8 cellular contexts compared by ENCODE assay signal in genomic region chr1:156123356-156124196, GRCh38. TPM values are rescaled to one million over a fixed set of nuclear protein-coding genes. Genes with fewer than 3 reads are reported as not detected.
DNase-seq lines count a peak whose midpoint lies in the region; ATAC-seq and TF ChIP-seq lines count a peak whose summit lies in the region.

No MANE protein-coding gene starts in this region.

- H3K9ac ChIP-seq in SK-N-SH, result peak overlapping the region; percentile 97
- peak overlapping the region; percentile 100 for H3K9ac ChIP-seq in adipocyte (ENCODE audit: low read length)

- peak overlapping the region; percentile 95 for H3K4me2 ChIP-seq in SK-N-SH

- no peaks in the 10 kb centered on the region for H3K9me3 ChIP-seq in SK-N-SH
- no peaks in the 10 kb centered on the region for H3K9me3 ChIP-seq in adipocyte (ENCODE audit: control insufficient read depth, low read length)

- H3K36me3 ChIP-seq in SK-N-SH (replicated peaks in 1 of 2; ENCODE audit: control insufficient read depth in 1 of 2, insufficient read depth in 2 of 2, low read length in 1 of 2) (peaks cover 0 to 31% of the 10 kb centered on the region in 2 experiments), adipocyte (ENCODE audit: control insufficient read depth, insufficient read depth, low read length, severe bottlenecking) (peaks cover 21% of the 10 kb centered on the region)

- intact Hi-C loops in cardiac septum (cut with DNase I), result loop anchor here (2.0 to 10.0 kb wide), 3 partner anchors 17 to 541 kb away; no protein-coding TSS in a partner anchor
- intact Hi-C loops in posterior cingulate gyrus (cut with DNase I), result no loop called here

- H4K20me1 ChIP-seq in SK-N-SH (ENCODE audit: insufficient read depth), result peaks cover 81% of the 10 kb centered on the region

- peaks cover 89% of the 10 kb centered on the region for H3F3A ChIP-seq in SK-N-SH (replicated peaks; ENCODE audit: insufficient read depth)

- H3K27me3 ChIP-seq in SK-N-SH (ENCODE audit: insufficient read depth), result no peaks in the 10 kb centered on the region
- H3K27me3 ChIP-seq in adipocyte (replicated peaks; ENCODE audit: control insufficient read depth, insufficient read depth, low read length), result no peaks in the 10 kb centered on the region

- peak; percentile 97 for DNase-seq in ELF-1 (ENCODE audit: low read depth, low spot score)
- DNase-seq in NCI-H1105 treated with DMSO at 0.1 percent for 48 hours (lab: John Stamatoyannopoulos, UW), result peak; percentile 99
- peak; percentile 79 for DNase-seq in SK-N-SH
- DNase-seq in adipocyte (ENCODE audit: low read depth), result peak; percentile 96
- DNase-seq in cardiac septum (ENCODE audit: low spot score), result peak; percentile 97
- DNase-seq in posterior cingulate gyrus, result peak; percentile 81 to 99 (median 90)

- peaks cover 95% of the 10 kb centered on the region for H3K79me2 ChIP-seq in SK-N-SH (ENCODE audit: insufficient read depth)

- ATAC-seq in GM19467 (IDR thresholded peaks at IDR 0.05; ENCODE audit: unreplicated experiment) (no peak), HG02970 (IDR thresholded peaks at IDR 0.05; ENCODE audit: low FRiP score, unreplicated experiment) (no peak)

- TF ChIP-seq RAD21 in SK-N-SH (IDR thresholded peaks at IDR 0.05; ENCODE audit: low read length), result no peak

- H3K27ac ChIP-seq in SK-N-SH (ENCODE audit: low read depth in 2 of 2, low read length in 1 of 2), result peak overlapping the region; percentile 98 to 100

- peak overlapping the region; percentile 2 to 59; a peak in 3 of 4 replicates for H3K4me3 ChIP-seq in SK-N-SH (ENCODE audit: low read depth in 2 of 2, low read length in 1 of 2)
- H3K4me3 ChIP-seq in adipocyte (ENCODE audit: low read length), result peak overlapping the region; percentile 90

- H3K9me2 ChIP-seq in SK-N-SH, result no peaks in the 10 kb centered on the region

- TF ChIP-seq EP300 in SK-N-SH (IDR thresholded peaks at IDR 0.05; ENCODE audit: borderline replicate concordance in 1 of 2, low read depth in 1 of 2, low read length in 1 of 2), result peak in 1 of 2 experiments; percentile 74; a peak in 2 of 4 replicates

- no peak overlapping the region for H2AFZ ChIP-seq in SK-N-SH (ENCODE audit: low read depth)

- H3K4me1 ChIP-seq in SK-N-SH (ENCODE audit: control insufficient read depth in 1 of 2, insufficient read depth in 2 of 2, low read depth in 1 of 2, low read length in 1 of 2), result peaks cover 79 to 88% of the 10 kb centered on the region in 2 experiments
- peaks cover 92% of the 10 kb centered on the region for H3K4me1 ChIP-seq in adipocyte (ENCODE audit: control insufficient read depth, insufficient read depth, low read length)

- CTCF ChIA-PET in SK-N-SH (lab: Yijun Ruan, JAX), result interaction anchor here (0.6 to 40.5 kb wide), 7 partner anchors 6 to 153 kb away, joined by 3 to 1559 read pairs (median 3); partner anchors contain the start of genes MEX3A and PMF1

- WGBS in SK-N-SH (ENCODE audit: low lambda C conversion rate), result 34% methylated on average over 9 of the region's 14 CpGs

- peak; percentile 54 for TF ChIP-seq CTCF in SK-N-SH (IDR thresholded peaks at IDR 0.05)

- POLR2A ChIA-PET in SK-N-SH (lab: Yijun Ruan, JAX), result interaction anchor here (0.6 to 1.6 kb wide), 5 partner anchors 9 to 544 kb away, joined by 3 to 7 read pairs (median 4); partner anchors contain the start of gene LMNA

TF ChIP-seq in SK-N-SH, 30 proteins besides CTCF, POLR2A, EP300 and RAD21 (continues in another document):
- no peak for TF ChIP-seq USF2 (IDR thresholded peaks at IDR 0.05; ENCODE audit: borderline replicate concordance, low read depth, low read length)
- TF ChIP-seq MXI1 (IDR thresholded peaks at IDR 0.05; ENCODE audit: low read depth, low read length), result peak; percentile 90
- TF ChIP-seq GABPA (IDR thresholded peaks at IDR 0.05; ENCODE audit: low read depth), result no peak
- peak; percentile 63; the same call in 1 of the 2 replicates for TF ChIP-seq PBX3 (IDR thresholded peaks at IDR 0.05)
- TF ChIP-seq NRF1 (IDR thresholded peaks at IDR 0.05; ENCODE audit: low read depth, low read length), result no peak
- TF ChIP-seq POLR2AphosphoS5 (IDR thresholded peaks at IDR 0.05; ENCODE audit: low read depth, low read length), result peak; percentile 81
- TF ChIP-seq RXRA (IDR thresholded peaks at IDR 0.05; ENCODE audit: borderline replicate concordance, low read depth), result peak; percentile 23; the same call in 1 of the 2 replicates
- peak; percentile 51 for TF ChIP-seq TAF1 (IDR thresholded peaks at IDR 0.05; ENCODE audit: borderline replicate concordance, low read depth, low read length)
- peak; percentile 89 for TF ChIP-seq MAX (IDR thresholded peaks at IDR 0.05; ENCODE audit: low read depth)
- peak; percentile 59 for TF ChIP-seq CHD2 (IDR thresholded peaks at IDR 0.05; ENCODE audit: low read length, partially characterized antibody)
- no peak for TF ChIP-seq YY1 (IDR thresholded peaks at IDR 0.05; ENCODE audit: low read depth)
- TF ChIP-seq FOSL2 (IDR thresholded peaks at IDR 0.05; ENCODE audit: borderline replicate concordance, low read depth), result peak; percentile 90
- peak; percentile 41; the same call in 1 of the 2 replicates for TF ChIP-seq GATA2 (CRISPR knock-in tag; IDR thresholded peaks at IDR 0.05)
- TF ChIP-seq EZH2phosphoT487 (IDR thresholded peaks at IDR 0.05; ENCODE audit: borderline replicate concordance, low read depth), result no peak
- no peak for TF ChIP-seq FOXM1 (IDR thresholded peaks at IDR 0.05; ENCODE audit: low read depth)
- TF ChIP-seq TCF12 (IDR thresholded peaks at IDR 0.05), result peak; percentile 85
- 0 out of 2 replicates have a peak, but pooled peaks have one; percentile 17 for TF ChIP-seq TEAD4 (IDR thresholded peaks at IDR 0.05; ENCODE audit: borderline replicate concordance, insufficient read depth)
- no peak for TF ChIP-seq RFX5 (IDR thresholded peaks at IDR 0.05; ENCODE audit: low read length)
- TF ChIP-seq RCOR1 (IDR thresholded peaks at IDR 0.05; ENCODE audit: low read length), result peak; percentile 81
- peak; percentile 49; the same call in 1 of the 2 replicates for TF ChIP-seq REST (IDR thresholded peaks at IDR 0.05; ENCODE audit: low read depth, low read length)

RNA-seq across cellular contexts. Expression of gene LMNA, which starts 9.1 kb away (rescaled TPM):
- 726 and 983 TPM in 2 replicates for polyA plus RNA-seq in SK-N-SH (2012; rRNA removed)
- polyA plus RNA-seq in SK-N-SH (2012; cell fraction: cytosol; rRNA removed), result 396 and 512 TPM in 2 replicates
- polyA plus RNA-seq in SK-N-SH (2012; cell fraction: nucleus; rRNA removed), result 1,848 and 2,172 TPM in 2 replicates
- 298 TPM for total RNA-seq in cardiac septum

RNA-seq across cellular contexts. Expression of gene SEMA4A, which starts 29.8 kb away (rescaled TPM):
- polyA plus RNA-seq in SK-N-SH (2012; rRNA removed), result 1.3 and 2.3 TPM in 2 replicates
- 0.33 and 0.73 TPM in 2 replicates for polyA plus RNA-seq in SK-N-SH (2012; cell fraction: cytosol; rRNA removed)
- polyA plus RNA-seq in SK-N-SH (2012; cell fraction: nucleus; rRNA removed), result 11.2 and 13.5 TPM in 2 replicates
- total RNA-seq in cardiac septum, result 2.7 TPM

RNA-seq across cellular contexts. Expression of gene MEX3A, which starts 41.3 kb away (rescaled TPM):
- 15.1 and 16.2 TPM in 2 replicates for polyA plus RNA-seq in SK-N-SH (2012; rRNA removed)
- 8.7 and 14.2 TPM in 2 replicates for polyA plus RNA-seq in SK-N-SH (2012; cell fraction: cytosol; rRNA removed)
- polyA plus RNA-seq in SK-N-SH (2012; cell fraction: nucleus; rRNA removed), result 23.2 and 26.8 TPM in 2 replicates
- 0.24 TPM for total RNA-seq in cardiac septum
